Comparison of ENCODE assay signal across 8 cellular contexts in genomic region chr3:56683122-56683817, GRCh38. TPM values are rescaled to one million over a fixed set of nuclear protein-coding genes. Genes with fewer than 3 reads are reported as not detected.
DNase-seq lines count a peak whose midpoint lies in the region; ATAC-seq and TF ChIP-seq lines count a peak whose summit lies in the region.

Gene TASOR (minus strand): TSS chr3:56683265. CDS start chr3:56683006, 259 bp downstream.

- H3K27me3 ChIP-seq in liver (ENCODE audit: control insufficient read depth in 4 of 4, insufficient read depth in 4 of 4, low read length in 3 of 4): no peaks in the 10 kb centered on the region

- peak within 1 kb of the TSS; percentile 67 to 88 (median 76) for H3K4me3 ChIP-seq in liver (ENCODE audit: low read depth in 1 of 3, low read length in 3 of 3)

- H3K27ac ChIP-seq in liver (ENCODE audit: low read depth in 1 of 2, low read length in 2 of 2): peak within 1 kb of the TSS; percentile 69 to 93

- H3K9me3 ChIP-seq in liver (ENCODE audit: control insufficient read depth in 4 of 4, low read length in 3 of 4): peaks cover 0 to 3% (median 0%) of the 10 kb centered on the region in 4 donors

- peak; percentile 96 for DNase-seq in AG08395 (ENCODE audit: low spot score)
- DNase-seq in NCI-H510A (lab: John Stamatoyannopoulos, UW): peak; percentile 46
- peak; percentile 85 to 89 for DNase-seq in activated CD4-positive, alpha-beta T cell treated with anti-CD3 and anti-CD28 coated beads, Interleukin-2, amount 50 U/mL, for 48 hours
- peak; percentile 88 for DNase-seq in dermis blood vessel endothelial cell
- DNase-seq in stimulated activated CD4-positive, alpha-beta T cell treated with anti-CD3 and anti-CD28 coated beads, Interleukin-4, amount 100 ng/mL, for 1 hour: peak; percentile 86

- no peak for TF ChIP-seq RAD21 in liver (IDR thresholded peaks at IDR 0.05)

- peaks cover 3 to 9% (median 5%) of the 10 kb centered on the region in 4 donors for H3K4me1 ChIP-seq in liver (ENCODE audit: control insufficient read depth in 4 of 4, insufficient read depth in 4 of 4, low read length in 3 of 4)

- peak; percentile 65 for ATAC-seq in HG03066 (IDR thresholded peaks at IDR 0.05; ENCODE audit: low read depth, unreplicated experiment)

- H3K9ac ChIP-seq in liver (ENCODE audit: low read depth in 1 of 2, low read length in 2 of 2): peak within 1 kb of the TSS; percentile 63 to 78

- 21% methylated on average over 68 of the region's 68 CpGs for WGBS in liver

- peak; percentile 64 for TF ChIP-seq POLR2A in GM18526 (IDR thresholded peaks at IDR 0.05; ENCODE audit: extremely low read depth, insufficient read length)

- no peaks in the 10 kb centered on the region for H3K36me3 ChIP-seq in liver (ENCODE audit: control insufficient read depth in 4 of 4, insufficient read depth in 3 of 4, low read depth in 1 of 4, low read length in 3 of 4)

- no peak for TF ChIP-seq CTCF in liver (IDR thresholded peaks at IDR 0.05; ENCODE audit: low read depth, low read length, missing input control)

TF ChIP-seq in liver, 16 proteins besides CTCF, POLR2A, EP300 and RAD21:
- TF ChIP-seq SP1 (IDR thresholded peaks at IDR 0.05): peak; percentile 26
- no peak for TF ChIP-seq HNF4A (conservative IDR thresholded peaks at IDR 0.05)

RNA-seq across cellular contexts. Expression of gene TASOR, which starts in this region (rescaled TPM):
- total RNA-seq in dermis blood vessel endothelial cell: 84.9 and 100 TPM in 2 replicates
- 10 to 100 TPM; 29.3 to 51.3 TPM for total RNA-seq in liver
- 1 to 10 TPM; 5.6 to 9.1 TPM for polyA plus RNA-seq in liver

Comparison
In these comparisons a context has a peak if more than half of its experiments do, and no peak if none do; other contexts are left out.
1. Peak in every context shown above with its lines: DNase-seq, ATAC-seq, H3K4me3 ChIP-seq and H3K27ac ChIP-seq.
2. DNase-seq: peak in every context shown above with its lines; median percentile 96 in AG08395; 88 in dermis blood vessel endothelial cell; 87 in activated CD4-positive, alpha-beta T cell treated with anti-CD3 and anti-CD28 coated beads, Interleukin-2, amount 50 U/mL, for 48 hours; 86 in stimulated activated CD4-positive, alpha-beta T cell treated with anti-CD3 and anti-CD28 coated beads, Interleukin-4, amount 100 ng/mL, for 1 hour; 46 in NCI-H510A.